In genomic region chr5:140037012-140037411, GRCh38 we compare ENCODE assay signal across 32 cellular contexts. TPM values are rescaled to one million over a fixed set of nuclear protein-coding genes. Genes with fewer than 3 reads are reported as not detected.
DNase-seq lines count a peak whose midpoint lies in the region; ATAC-seq, FAIRE-seq and TF ChIP-seq lines count a peak whose summit lies in the region.
"Had no signal": no experiment of that assay in that cellular context is flagged by ENCODE, and none has a peak within 500 bp of the region (broad histone marks: within the 10 kb centered on the region; RNA-seq: fewer than 3 reads in every experiment).

No MANE protein-coding gene starts in this region.

- ATAC-seq in A549 (no peak), aorta (ENCODE audit: low FRiP score) (no peak)
- ATAC-seq: CD8-positive, alpha-beta T cell; HCT116; PC-3; Right ventricle myocardium inferior had no signal

- no peaks in the 10 kb centered on the region for H4K20me1 ChIP-seq in KMS-11 (ENCODE audit: insufficient read depth)

- no peak overlapping the region for H2AFZ ChIP-seq in KMS-11 (ENCODE audit: low read depth)

- H3K36me3 ChIP-seq in KMS-11 (ENCODE audit: insufficient read depth) (no peaks in the 10 kb centered on the region), aorta (ENCODE audit: control insufficient read depth in 1 of 2, insufficient read depth in 2 of 2, low read length in 1 of 2) (no peaks in the 10 kb centered on the region)
- H3K36me3 ChIP-seq: SJCRH30 had no signal

- H3K79me2 ChIP-seq in KMS-11 (ENCODE audit: insufficient read depth, low read depth): peaks cover 84% of the 10 kb centered on the region

- POLR2A ChIA-PET in A549 (lab: Yijun Ruan, JAX): interaction anchor here (0.6 kb wide), 1 partner anchor 224 kb away, joined by 3 read pairs; no protein-coding TSS in a partner anchor

- whole genome bisulfite sequencing in A549 (ENCODE audit: missing lambda C conversion rate): 61% methylated on average over 4 of the region's 4 CpGs
- 83 to 87% methylated on average over 4 of the region's 4 CpGs for WGBS in aorta, 2 donors

- H3K27me3 ChIP-seq in KMS-11 (ENCODE audit: insufficient read depth, low read depth) (no peaks in the 10 kb centered on the region), aorta (ENCODE audit: control insufficient read depth in 1 of 2, insufficient read depth in 2 of 2, low read length in 1 of 2) (no peaks in the 10 kb centered on the region)

- peaks cover 24% of the 10 kb centered on the region for H3K27me3 Mint-ChIP-seq in HFFc6 (ENCODE audit: insufficient read depth)

- H3K4me3 Mint-ChIP-seq in HFFc6: no peak overlapping the region
- H3K4me3 Mint-ChIP-seq: B cell; CD8-positive, alpha-beta T cell had no signal

- H3K4me2 ChIP-seq in A549 (no peak overlapping the region), KMS-11 (peak overlapping the region; percentile 93; the same call in 1 of the 2 replicates)

- H3K9ac ChIP-seq in KMS-11: no peak overlapping the region

- no peak for TF ChIP-seq CTCF in A549 (IDR thresholded peaks at IDR 0.05)
- no peak for TF ChIP-seq CTCF in KMS-11 (conservative IDR thresholded peaks at IDR 0.05; ENCODE audit: low read depth, low read length)
- TF ChIP-seq CTCF in HFFc6 (IDR thresholded peaks at IDR 0.05): no peak

- no peak overlapping the region for H3K27ac ChIP-seq in A549
- H3K27ac ChIP-seq in KMS-11: peak overlapping the region; percentile 84; the same call in 1 of the 2 replicates
- no peak overlapping the region for H3K27ac ChIP-seq in aorta (ENCODE audit: low read depth in 1 of 2, low read length in 2 of 2)
- H3K27ac ChIP-seq: C4-2B, HL-60, SJCRH30 had no signal

- H3K4me1 ChIP-seq in A549 (peaks cover 10% of the 10 kb centered on the region; the same call in 1 of the 3 replicates), KMS-11 (ENCODE audit: low read depth, poor library complexity, severe bottlenecking) (peaks cover 59% of the 10 kb centered on the region), aorta (ENCODE audit: control insufficient read depth in 1 of 2, insufficient read depth in 2 of 2, low read length in 2 of 2) (no peaks in the 10 kb centered on the region)
- H3K4me1 ChIP-seq: Caco-2, SJCRH30 had no signal

- H3K4me3 ChIP-seq in A549 (no peak overlapping the region), KMS-11 (IDR thresholded peaks at IDR 0.05; ENCODE audit: insufficient read depth, low read depth, low read length) (no peak overlapping the region), aorta (ENCODE audit: low read length in 2 of 2) (no peak overlapping the region)
- H3K4me3 ChIP-seq: SJCRH30 had no signal

- TF ChIP-seq RAD21 in A549 (conservative IDR thresholded peaks at IDR 0.05 in 1 of 2, IDR thresholded peaks at IDR 0.05 in 1 of 2): no peak

- H3K4me1 Mint-ChIP-seq in HFFc6 (ENCODE audit: low read depth): peaks cover 24% of the 10 kb centered on the region

- no peak for TF ChIP-seq EP300 in A549 (IDR thresholded peaks at IDR 0.05)

- H3K36me3 Mint-ChIP-seq in HFFc6 (ENCODE audit: low read depth): no peaks in the 10 kb centered on the region; the same call in 1 of the 2 replicates
- H3K36me3 Mint-ChIP-seq: CD8-positive, alpha-beta T cell had no signal

- intact Hi-C loops in aorta (cut with DNase I): no loop called here

- FAIRE-seq in A549 (lab: Jason Lieb, UNC): peak; percentile 28
- FAIRE-seq: GM18507 had no signal

- H3K9me3 ChIP-seq in A549: peaks cover 10% of the 10 kb centered on the region; the same call in 2 of the 3 replicates
- H3K9me3 ChIP-seq in aorta (ENCODE audit: control insufficient read depth, low read length): no peaks in the 10 kb centered on the region
- H3K9me3 ChIP-seq: Caco-2, SJCRH30 had no signal

- DNase-seq in A549 (ENCODE audit: low read depth in 1 of 2, low spot score in 1 of 2) (no peak), globus pallidus (ENCODE audit: low spot score) (peak; percentile 69), putamen (ENCODE audit: low spot score) (peak; percentile 55), aorta (no peak), MV-4-11 (lab: John Stamatoyannopoulos, UW) (no peak), AG20443 (ENCODE audit: low spot score) (no peak), HFFc6 (no peak)
- DNase-seq: Caco-2; CD8-positive, alpha-beta T cell; DMS 273 treated with DMSO at 0.1 percent for 48 hours; DMS79; EL; GDM1; Karpas-422; NCI-H1092 treated with DMSO at 0.1 percent for 48 hours; NCI-H1436; NCI-H187; NCI-H2081 treated with DMSO at 0.1 percent for 48 hours; NCI-H2171; NCI-H226; NCI-H510A treated with DMSO at 0.1 percent for 48 hours; NK-92 treated with Interleukin-12 subunit alpha and Interleukin-12 subunit beta, amount 100 ng/mL, for 24 hours; PC-3; SJCRH30 had no signal

- H3K9me3 Mint-ChIP-seq in HFFc6: peaks cover 9% of the 10 kb centered on the region
- H3K9me3 Mint-ChIP-seq: CD8-positive, alpha-beta T cell had no signal

- no peak overlapping the region for H3K27ac Mint-ChIP-seq in HFFc6
- H3K27ac Mint-ChIP-seq: B cell; CD8-positive, alpha-beta T cell; IgD-negative memory B cell had no signal

- CTCF ChIA-PET in A549 (lab: Yijun Ruan, JAX): interaction anchor here (1.2 kb wide), 1 partner anchor 119 kb away, joined by 3 read pairs; no protein-coding TSS in a partner anchor

- no peak for TF ChIP-seq POLR2A in A549 (IDR thresholded peaks at IDR 0.05; ENCODE audit: low read length)

TF ChIP-seq in A549, 52 proteins besides CTCF, POLR2A, EP300 and RAD21:
- TF ChIP-seq PHF8 (IDR thresholded peaks at IDR 0.05; ENCODE audit: borderline replicate concordance, low read depth) (no peak), CEBPB (IDR thresholded peaks at IDR 0.05) (no peak), HOXB5 (CRISPR knock-in tag; IDR thresholded peaks at IDR 0.05) (no peak), CBX8 (IDR thresholded peaks at IDR 0.05) (no peak), ZC3H11A (IDR thresholded peaks at IDR 0.05) (no peak), NPAS2 (CRISPR knock-in tag; IDR thresholded peaks at IDR 0.05; ENCODE audit: borderline replicate concordance) (no peak), REST (IDR thresholded peaks at IDR 0.05) (no peak), CHD2 (IDR thresholded peaks at IDR 0.05; ENCODE audit: low read length, partially characterized antibody) (no peak), BHLHE40 (IDR thresholded peaks at IDR 0.05; ENCODE audit: low read depth, low read length) (no peak), RCOR1 (IDR thresholded peaks at IDR 0.05; ENCODE audit: low read depth, low read length) (no peak), MYC (IDR thresholded peaks at IDR 0.05; ENCODE audit: borderline replicate concordance, low read length) (no peak), USF2 (IDR thresholded peaks at IDR 0.05) (no peak)
TF ChIP-seq in A549: peak in this region for 0.

RNA-seq across cellular contexts. Expression of gene NRG2, which starts 6.1 kb away (rescaled TPM):
- polyA plus RNA-seq in A549 (2011; rRNA removed) (0.65 and 1.1 TPM in 2 replicates), A549 (2017; fragmentation: RNase III; extraction: RNeasy Plus Mini Kit Qiagen cat#74134 plus additional on column Dnase treatment) (0.74 to 1.0 TPM (median 1.00 TPM) in 3 replicates), aorta (1 to 10 TPM in 1 of 2 donors, not detected in 1; 1.2 TPM)
- 1.2 and 1.6 TPM in 2 replicates for polyA plus RNA-seq in A549 (2012; cell fraction: cytosol; rRNA removed)
- polyA plus RNA-seq in A549 (2012; cell fraction: nucleus; rRNA removed): 1.4 and 1.8 TPM in 2 replicates
- 1.0 and 1.9 TPM in 2 replicates for polyA minus RNA-seq in A549 (2011; rRNA and poly(A)+ RNA removed)
- 1 to 10 TPM in 1 of 2 donors, under 1 TPM in 1; 0.81 to 1.3 TPM for total RNA-seq in aorta
- under 1 TPM in 5 of 6 experiments, not detected in 1; 0.11 to 0.35 (median 0.19) TPM for total RNA-seq in HFFc6 (2021; fragmentation: NEBNext Ultra II Directional; extraction: Animal tissue kit (Norgen Biotek cat#: 25700))
- polyA plus RNA-seq: IgD-negative memory B cell had no signal

Comparison
In these comparisons a context has a peak if more than half of its experiments do, and no peak if none do; other contexts are left out.
1. DNase-seq: peak in globus pallidus (single experiment) and putamen (single experiment); none in A549 (0 of 2), aorta (0 of 2), MV-4-11 (single experiment), AG20443 (single experiment) and HFFc6 (single experiment).